ENCODE assay signal across 8 cellular contexts in the genomic region with DNA sequence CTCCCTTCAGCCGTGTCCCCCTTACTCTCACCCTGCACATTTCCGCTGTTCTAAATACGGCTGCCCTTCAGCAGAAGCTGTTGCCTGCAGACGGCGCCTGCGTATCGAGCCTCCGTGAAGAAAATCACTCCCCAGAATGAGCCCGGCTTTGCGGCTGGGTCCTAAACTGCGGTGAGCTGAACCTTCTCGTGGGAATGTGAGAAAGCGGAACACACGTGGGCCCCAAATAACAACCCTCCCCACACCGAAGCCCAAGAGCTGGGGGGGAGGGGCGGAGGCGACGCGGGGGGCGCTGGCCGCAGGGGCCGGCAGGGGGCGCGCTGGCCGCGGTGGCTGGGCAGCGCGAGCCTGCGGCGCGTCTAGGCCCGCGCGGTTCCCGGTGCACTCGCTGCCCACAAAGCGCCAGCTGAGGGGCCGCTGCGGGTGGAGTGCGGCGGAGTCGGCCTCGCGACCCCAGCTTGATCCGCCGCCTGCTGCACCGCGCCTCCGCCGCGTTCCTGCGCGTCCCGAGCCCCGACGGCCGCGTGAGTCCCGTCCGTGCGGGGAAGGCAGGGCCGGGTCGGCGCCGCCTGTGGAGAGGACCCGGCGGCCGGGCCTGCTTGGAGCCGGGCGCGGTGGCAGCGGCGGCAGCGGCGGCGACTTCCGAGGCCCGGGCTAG. TPM values are rescaled to one million over a fixed set of nuclear protein-coding genes. Genes with fewer than 3 reads are reported as not detected.
DNase-seq lines count a peak whose midpoint lies in the region; ATAC-seq and TF ChIP-seq lines count a peak whose summit lies in the region.

A gene with protein sequence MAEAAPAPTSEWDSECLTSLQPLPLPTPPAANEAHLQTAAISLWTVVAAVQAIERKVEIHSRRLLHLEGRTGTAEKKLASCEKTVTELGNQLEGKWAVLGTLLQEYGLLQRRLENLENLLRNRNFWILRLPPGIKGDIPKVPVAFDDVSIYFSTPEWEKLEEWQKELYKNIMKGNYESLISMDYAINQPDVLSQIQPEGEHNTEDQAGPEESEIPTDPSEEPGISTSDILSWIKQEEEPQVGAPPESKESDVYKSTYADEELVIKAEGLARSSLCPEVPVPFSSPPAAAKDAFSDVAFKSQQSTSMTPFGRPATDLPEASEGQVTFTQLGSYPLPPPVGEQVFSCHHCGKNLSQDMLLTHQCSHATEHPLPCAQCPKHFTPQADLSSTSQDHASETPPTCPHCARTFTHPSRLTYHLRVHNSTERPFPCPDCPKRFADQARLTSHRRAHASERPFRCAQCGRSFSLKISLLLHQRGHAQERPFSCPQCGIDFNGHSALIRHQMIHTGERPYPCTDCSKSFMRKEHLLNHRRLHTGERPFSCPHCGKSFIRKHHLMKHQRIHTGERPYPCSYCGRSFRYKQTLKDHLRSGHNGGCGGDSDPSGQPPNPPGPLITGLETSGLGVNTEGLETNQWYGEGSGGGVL (plus strand): TSS at position 382 of the 658 bp plus-strand sequence. CDS start 290 bp downstream, outside the sequence.

- H3K9ac ChIP-seq in stomach smooth muscle (ENCODE audit: low read length in 2 of 2) = peak within 1 kb of the TSS; percentile 81 to 90

- peak within 1 kb of the TSS; percentile 84 for H3K27ac ChIP-seq in RWPE2 (ENCODE audit: poor library complexity, severe bottlenecking)
- H3K27ac ChIP-seq in stomach smooth muscle (ENCODE audit: low read length) = peak within 1 kb of the TSS; percentile 75

- peaks cover 15% of the 10 kb centered on the region for H3K36me3 Mint-ChIP-seq in nephron progenitor cell (ENCODE audit: low read depth)

- no peaks in the 10 kb centered on the region for H3K27me3 Mint-ChIP-seq in nephron progenitor cell (ENCODE audit: low read depth, poor library complexity)

- H3K4me1 ChIP-seq in RWPE2 (ENCODE audit: insufficient read depth, poor library complexity, severe bottlenecking) = peaks cover 24% of the 10 kb centered on the region
- H3K4me1 ChIP-seq in stomach smooth muscle (ENCODE audit: control insufficient read depth, insufficient read depth, low read length) = peaks cover 9% of the 10 kb centered on the region

- H3K27me3 ChIP-seq in RWPE2 (ENCODE audit: insufficient read depth, poor library complexity, severe bottlenecking) = no peaks in the 10 kb centered on the region
- H3K27me3 ChIP-seq in stomach smooth muscle (ENCODE audit: control insufficient read depth in 1 of 2, insufficient read depth in 2 of 2, low read length in 2 of 2) = no peaks in the 10 kb centered on the region

- H3K4me3 Mint-ChIP-seq in nephron progenitor cell = peak within 1 kb of the TSS; percentile 89

- TF ChIP-seq CTCF in RWPE2 (IDR thresholded peaks at IDR 0.05; ENCODE audit: poor library complexity, severe bottlenecking) (peak; percentile 96), fibroblast of pulmonary artery (IDR thresholded peaks at IDR 0.05; ENCODE audit: low read length, missing control alignments) (no peak), nephron progenitor cell (IDR thresholded peaks at IDR 0.05) (peak; percentile 39)

- H3K27ac Mint-ChIP-seq in nephron progenitor cell = peak within 1 kb of the TSS; percentile 77

- peak within 1 kb of the TSS; percentile 79 for H3K4me3 ChIP-seq in Jurkat, Clone E6-1 (ENCODE audit: low read length)
- H3K4me3 ChIP-seq in RWPE2 (ENCODE audit: severe bottlenecking) = peak within 1 kb of the TSS; percentile 99
- H3K4me3 ChIP-seq in fibroblast of pulmonary artery (replicated peaks; ENCODE audit: low read depth, low read length) = peak within 1 kb of the TSS; percentile 78
- H3K4me3 ChIP-seq in stomach smooth muscle (ENCODE audit: low read length in 2 of 2) = peak within 1 kb of the TSS; percentile 86 to 94

- no peaks in the 10 kb centered on the region for H3K9me3 Mint-ChIP-seq in nephron progenitor cell

- H3K36me3 ChIP-seq in RWPE2 (ENCODE audit: low read depth) = peaks cover 10% of the 10 kb centered on the region; the same call in 1 of the 2 replicates
- no peaks in the 10 kb centered on the region for H3K36me3 ChIP-seq in stomach smooth muscle (ENCODE audit: control insufficient read depth in 2 of 2, insufficient read depth in 2 of 2, low read length in 2 of 2)

- ATAC-seq in GM21619 (IDR thresholded peaks at IDR 0.05; ENCODE audit: unreplicated experiment) = peak; percentile 67
- ATAC-seq in RWPE2 (ENCODE audit: low read depth) = peak; percentile 59

- DNase-seq in Daoy (ENCODE audit: low read depth) (peak; percentile 91), RWPE2 (ENCODE audit: low spot score) (no peak), fibroblast of pulmonary artery (ENCODE audit: low read depth) (peak; percentile 80), nephron progenitor cell (peak; percentile 81)
- DNase-seq in Jurkat, Clone E6-1 (ENCODE audit: low read depth, low spot score) = peak; percentile 57
- peak; percentile 74 for DNase-seq in activated T-helper 9 cell treated with anti-CD3 and anti-CD28 coated beads, Interleukin-2, amount 50 U/mL, for 16 hours (ENCODE audit: low read depth)

- H3K4me1 Mint-ChIP-seq in nephron progenitor cell = peaks cover 36% of the 10 kb centered on the region

- no peaks in the 10 kb centered on the region for H3K9me3 ChIP-seq in RWPE2 (ENCODE audit: severe bottlenecking)
- H3K9me3 ChIP-seq in stomach smooth muscle (ENCODE audit: control insufficient read depth in 2 of 2, low read length in 2 of 2) = no peaks in the 10 kb centered on the region

RNA-seq across cellular contexts. Expression of the gene that starts here (rescaled TPM):
- total RNA-seq in Daoy (2014; rRNA removed; shearing (Covaris generic)) = 8.7 and 12.4 TPM in 2 replicates
- polyA plus RNA-seq in Jurkat, Clone E6-1 (2012; ENCODE audit: insufficient read depth, insufficient read length) = 7.3 TPM
